Comparison of ENCODE assay signal across 8 cellular contexts in genomic region chr16:66948034-66948821, GRCh38. TPM values are rescaled to one million over a fixed set of nuclear protein-coding genes. Genes with fewer than 3 reads are reported as not detected.
DNase-seq lines count a peak whose midpoint lies in the region; ATAC-seq and TF ChIP-seq lines count a peak whose summit lies in the region.

No MANE protein-coding gene starts in this region.

- dilution Hi-C loops in mammary epithelial cell (cut with HindIII; ENCODE audit: low sequenced_read_pairs), result no loop called here

- H3K27ac ChIP-seq in ACC112 (ENCODE audit: low read depth, low read length) (no peak overlapping the region), HUES48 (ENCODE audit: low read depth, low read length) (no peak overlapping the region), mammary epithelial cell (ENCODE audit: insufficient read depth, low read depth, low read length) (peak overlapping the region; percentile 49), mesendoderm (ENCODE audit: low read depth, low read length) (no peak overlapping the region)

- H3K36me3 Mint-ChIP-seq in memory B cell, result no peaks in the 10 kb centered on the region

- H3K27me3 ChIP-seq in ACC112 (ENCODE audit: insufficient read depth, low read length) (no peaks in the 10 kb centered on the region; the same call in 1 of the 2 replicates), HUES48 (ENCODE audit: control insufficient read depth, insufficient read depth, low read length) (peaks cover 36% of the 10 kb centered on the region), mammary epithelial cell (ENCODE audit: insufficient read depth, low read length) (no peaks in the 10 kb centered on the region), mesendoderm (ENCODE audit: insufficient read depth, low read length, poor library complexity) (peaks cover 11% of the 10 kb centered on the region)

- H3K9ac ChIP-seq in HUES48 (ENCODE audit: low read depth, low read length) (no peak overlapping the region), mammary epithelial cell (ENCODE audit: insufficient read depth, low read length) (peak overlapping the region; percentile 64), mesendoderm (ENCODE audit: low read length) (no peak overlapping the region)

- H3K4me2 ChIP-seq in mammary epithelial cell (ENCODE audit: insufficient read depth, low read depth, low read length) (peak overlapping the region; percentile 100), mesendoderm (ENCODE audit: low read length) (no peak overlapping the region)

- no peak overlapping the region for H3K27ac Mint-ChIP-seq in memory B cell

- ATAC-seq in memory B cell (ENCODE audit: low read depth) (no peak), GM19328 (IDR thresholded peaks at IDR 0.05; ENCODE audit: unreplicated experiment) (no peak)

- H3K79me2 ChIP-seq in ACC112 (ENCODE audit: control insufficient read depth, insufficient read depth, low read length, unreplicated experiment) (no peaks in the 10 kb centered on the region), mammary epithelial cell (ENCODE audit: insufficient read depth, low read length) (no peaks in the 10 kb centered on the region), mesendoderm (ENCODE audit: control insufficient read depth, insufficient read depth, low read length) (no peaks in the 10 kb centered on the region)

- TF ChIP-seq CTCF in mammary epithelial cell (conservative IDR thresholded peaks at IDR 0.05 in 1 of 2, IDR thresholded peaks at IDR 0.05 in 1 of 2; ENCODE audit: extremely low read depth in 1 of 2, insufficient read depth in 1 of 2, low read depth in 1 of 2, low read length in 2 of 2), result no peak

- no peaks in the 10 kb centered on the region for H3K79me1 ChIP-seq in mesendoderm (ENCODE audit: low read length)

- no peak overlapping the region for H2BK15ac ChIP-seq in mesendoderm (replicated peaks; ENCODE audit: low read depth)

- H3K23ac ChIP-seq in mesendoderm (ENCODE audit: low read length), result no peak overlapping the region

- H3K27me3 Mint-ChIP-seq in memory B cell, result peaks cover 26% of the 10 kb centered on the region

- peak overlapping the region; percentile 98 for H2AFZ ChIP-seq in ACC112 (ENCODE audit: low read length, unreplicated experiment)
- peak overlapping the region; percentile 97 for H2AFZ ChIP-seq in mammary epithelial cell (ENCODE audit: low read depth, low read length)

- no peaks in the 10 kb centered on the region for H4K20me1 ChIP-seq in mammary epithelial cell (ENCODE audit: insufficient read depth, low read length)

- H3K4ac ChIP-seq in mesendoderm (ENCODE audit: low read depth, low read length), result no peak overlapping the region

- H3K4me1 ChIP-seq in ACC112 (ENCODE audit: control insufficient read depth, insufficient read depth, low read length, unreplicated experiment) (no peaks in the 10 kb centered on the region), HUES48 (ENCODE audit: control insufficient read depth, insufficient read depth, low read length) (peaks cover 3% of the 10 kb centered on the region; the same call in 1 of the 2 replicates), mammary epithelial cell (ENCODE audit: insufficient read depth, low read length) (peaks cover 25% of the 10 kb centered on the region), mesendoderm (ENCODE audit: control insufficient read depth, low read depth, low read length) (no peaks in the 10 kb centered on the region)

- no peak overlapping the region for H4K8ac ChIP-seq in mesendoderm (ENCODE audit: low read depth, low read length)

- in situ Hi-C loops in mammary epithelial cell (cut with MboI; ENCODE audit: low sequenced_read_pairs in 2 of 2), result no loop called here

- H2AK5ac ChIP-seq in mesendoderm (ENCODE audit: low read length), result no peak overlapping the region

- no peak overlapping the region for H2BK120ac ChIP-seq in mesendoderm (ENCODE audit: low read depth, low read length)

- no peak overlapping the region for H4K5ac ChIP-seq in mesendoderm (ENCODE audit: low read length)

- H3K9me3 ChIP-seq in HUES48 (ENCODE audit: control insufficient read depth, insufficient read depth, low read length) (no peaks in the 10 kb centered on the region; the same call in 1 of the 2 replicates), mammary epithelial cell (replicated peaks; ENCODE audit: insufficient read depth, low read length) (peaks cover 6% of the 10 kb centered on the region)

- CTCF ChIA-PET in mammary epithelial cell (lab: Charles Lee; ENCODE audit: low non-redundant PET), result no interaction called here

- H3K9me3 Mint-ChIP-seq in memory B cell, result peaks cover 3% of the 10 kb centered on the region

- H3K18ac ChIP-seq in mesendoderm (ENCODE audit: low read length), result no peak overlapping the region

- 1% methylated on average over 31 of the region's 47 CpGs for WGBS in mammary epithelial cell (ENCODE audit: low coverage, missing lambda C conversion rate)
- WGBS in mesendoderm (ENCODE audit: extremely low coverage, insufficient coverage, low lambda C conversion rate), result no CpG with 5 or more reads among the region's 47 CpGs

- peaks cover 7% of the 10 kb centered on the region for H3K4me1 Mint-ChIP-seq in memory B cell

- H3K56ac ChIP-seq in mesendoderm (ENCODE audit: low read length), result no peak overlapping the region

- BruUV-seq in mammary epithelial cell (replicated peaks; lab: Mats Ljungman, UMichigan), result TSS peak; percentile 49

- intact Hi-C loops in mammary epithelial cell (cut with micrococcal nuclease), result loop anchor here (5.0 kb wide), 1 partner anchor 299 kb away; the partner anchor contains the start of genes FHOD1 and SLC9A5

- no peak overlapping the region for H2BK5ac ChIP-seq in mesendoderm (ENCODE audit: low read length)

- H3K36me3 ChIP-seq in ACC112 (ENCODE audit: insufficient read depth, low read length), result no peaks in the 10 kb centered on the region
- peaks cover 6% of the 10 kb centered on the region; the same call in 1 of the 2 replicates for H3K36me3 ChIP-seq in HUES48 (ENCODE audit: control insufficient read depth, insufficient read depth, low read length)
- peaks cover 8% of the 10 kb centered on the region for H3K36me3 ChIP-seq in mammary epithelial cell (ENCODE audit: insufficient read depth, low read length)
- no peaks in the 10 kb centered on the region for H3K36me3 ChIP-seq in mesendoderm (ENCODE audit: control insufficient read depth, insufficient read depth, low read length)

- DNase-seq in mammary epithelial cell (peak; percentile 68), memory B cell (ENCODE audit: low spot score in 2 of 2) (no peak), mesendoderm (no peak), putamen (ENCODE audit: low spot score) (no peak), inferior parietal cortex (ENCODE audit: extremely low spot score) (no peak)

- peak overlapping the region; percentile 88 for H3K4me3 Mint-ChIP-seq in memory B cell

- H3K4me3 ChIP-seq in ACC112 (ENCODE audit: low read depth, low read length) (peak overlapping the region; percentile 81), HUES48 (ENCODE audit: low read depth, low read length) (peak overlapping the region; percentile 52), mammary epithelial cell (replicated peaks in 1 of 3; ENCODE audit: insufficient read depth in 1 of 3, low read depth in 2 of 3, low read length in 3 of 3) (peak overlapping the region; percentile 66 to 69 (median 68)), mesendoderm (ENCODE audit: low read length) (no peak overlapping the region)

RNA-seq across cellular contexts. Expression of gene CES3, which starts 12.8 kb away (rescaled TPM):
- 1 to 10 TPM; 1.3 to 3.5 TPM for total RNA-seq in mammary epithelial cell
- polyA plus RNA-seq in mammary epithelial cell, result 2.0 TPM
- polyA minus RNA-seq in mammary epithelial cell, result 2.6 TPM
- 0.46 TPM for polyA plus RNA-seq in mesendoderm (2013, experiment 1 of 2)
- polyA plus RNA-seq in mesendoderm (2013, experiment 2 of 2), result 0.42 TPM

RNA-seq across cellular contexts. Expression of gene CES2, which starts 12.9 kb away (rescaled TPM):
- total RNA-seq in mammary epithelial cell, result 100 to 1,000 TPM; 110 to 130 TPM
- polyA plus RNA-seq in mammary epithelial cell, result 95.4 TPM
- 97.2 TPM for polyA minus RNA-seq in mammary epithelial cell
- polyA plus RNA-seq in mesendoderm (2013, experiment 1 of 2), result 7.7 TPM
- 7.8 TPM for polyA plus RNA-seq in mesendoderm (2013, experiment 2 of 2)

RNA-seq across cellular contexts. Expression of gene CIAO2B, which starts 14.0 kb away (rescaled TPM):
- total RNA-seq in mammary epithelial cell, result 100 to 1,000 TPM in 1 of 2 donors, 10 to 100 TPM in 1; 89.9 to 104 TPM
- polyA plus RNA-seq in mammary epithelial cell, result 186 TPM
- polyA minus RNA-seq in mammary epithelial cell, result 73.9 TPM
- 80.8 TPM for polyA plus RNA-seq in mesendoderm (2013, experiment 1 of 2)
- 79.9 TPM for polyA plus RNA-seq in mesendoderm (2013, experiment 2 of 2)

RNA-seq across cellular contexts. Expression of gene RRAD, which starts 22.9 kb away (rescaled TPM):
- 10 to 100 TPM in 1 of 2 donors, 1 to 10 TPM in 1; 1.9 to 10.3 TPM for total RNA-seq in mammary epithelial cell
- 1.3 TPM for polyA plus RNA-seq in mammary epithelial cell
- polyA minus RNA-seq in mammary epithelial cell, result not detected
- 0.06 TPM for polyA plus RNA-seq in mesendoderm (2013, experiment 1 of 2)
- polyA plus RNA-seq in mesendoderm (2013, experiment 2 of 2), result 0.04 TPM

RNA-seq across cellular contexts. Expression of gene CDH16, which starts 29.5 kb away (rescaled TPM):
- total RNA-seq in mammary epithelial cell, result under 1 TPM in 1 of 2 donors, not detected in 1; 0.28 TPM
- 0.45 TPM for polyA plus RNA-seq in mammary epithelial cell
- polyA minus RNA-seq in mammary epithelial cell, result not detected
- not detected for polyA plus RNA-seq in mesendoderm (2013, experiment 1 of 2)
- polyA plus RNA-seq in mesendoderm (2013, experiment 2 of 2), result not detected
